Comparison of ENCODE assay signal across 1 cellular context in the genomic region with DNA sequence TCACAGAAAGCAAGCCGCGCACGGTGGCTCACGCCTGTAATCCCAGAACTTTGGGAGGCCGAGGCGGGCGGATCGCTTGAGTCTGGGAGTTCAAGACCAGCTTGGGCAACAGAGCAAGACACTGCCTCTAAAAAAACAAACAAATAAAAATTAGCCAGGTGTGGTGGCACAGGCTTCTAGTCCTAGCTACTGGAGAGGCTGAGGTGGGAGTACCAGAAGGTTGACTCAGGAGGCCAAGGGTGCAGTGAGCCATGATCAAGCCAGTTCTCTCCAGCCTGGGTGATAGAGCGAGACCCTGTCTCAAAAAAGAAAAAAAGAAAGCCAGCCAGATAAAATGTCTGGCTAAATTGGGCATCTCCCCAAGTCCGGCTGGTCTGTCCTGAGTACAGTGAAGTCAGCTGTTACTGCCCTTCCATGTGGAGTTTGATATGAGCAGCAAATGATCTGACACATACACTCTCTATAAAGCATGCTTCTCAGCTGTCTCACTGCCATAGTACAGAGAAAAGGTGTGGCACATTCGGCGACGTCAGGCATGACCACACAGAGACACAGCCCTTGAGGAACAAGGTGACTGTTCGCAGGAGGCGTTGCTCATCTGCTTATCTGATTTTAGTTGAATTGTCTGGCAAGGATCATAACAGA.
TF ChIP-seq lines count a peak whose summit lies in the region.

No MANE protein-coding gene starts in this region.

TF ChIP-seq in K562, 482 proteins besides CTCF, POLR2A, EP300 and RAD21 (continued from another document):
- TF ChIP-seq, protein P1, sequence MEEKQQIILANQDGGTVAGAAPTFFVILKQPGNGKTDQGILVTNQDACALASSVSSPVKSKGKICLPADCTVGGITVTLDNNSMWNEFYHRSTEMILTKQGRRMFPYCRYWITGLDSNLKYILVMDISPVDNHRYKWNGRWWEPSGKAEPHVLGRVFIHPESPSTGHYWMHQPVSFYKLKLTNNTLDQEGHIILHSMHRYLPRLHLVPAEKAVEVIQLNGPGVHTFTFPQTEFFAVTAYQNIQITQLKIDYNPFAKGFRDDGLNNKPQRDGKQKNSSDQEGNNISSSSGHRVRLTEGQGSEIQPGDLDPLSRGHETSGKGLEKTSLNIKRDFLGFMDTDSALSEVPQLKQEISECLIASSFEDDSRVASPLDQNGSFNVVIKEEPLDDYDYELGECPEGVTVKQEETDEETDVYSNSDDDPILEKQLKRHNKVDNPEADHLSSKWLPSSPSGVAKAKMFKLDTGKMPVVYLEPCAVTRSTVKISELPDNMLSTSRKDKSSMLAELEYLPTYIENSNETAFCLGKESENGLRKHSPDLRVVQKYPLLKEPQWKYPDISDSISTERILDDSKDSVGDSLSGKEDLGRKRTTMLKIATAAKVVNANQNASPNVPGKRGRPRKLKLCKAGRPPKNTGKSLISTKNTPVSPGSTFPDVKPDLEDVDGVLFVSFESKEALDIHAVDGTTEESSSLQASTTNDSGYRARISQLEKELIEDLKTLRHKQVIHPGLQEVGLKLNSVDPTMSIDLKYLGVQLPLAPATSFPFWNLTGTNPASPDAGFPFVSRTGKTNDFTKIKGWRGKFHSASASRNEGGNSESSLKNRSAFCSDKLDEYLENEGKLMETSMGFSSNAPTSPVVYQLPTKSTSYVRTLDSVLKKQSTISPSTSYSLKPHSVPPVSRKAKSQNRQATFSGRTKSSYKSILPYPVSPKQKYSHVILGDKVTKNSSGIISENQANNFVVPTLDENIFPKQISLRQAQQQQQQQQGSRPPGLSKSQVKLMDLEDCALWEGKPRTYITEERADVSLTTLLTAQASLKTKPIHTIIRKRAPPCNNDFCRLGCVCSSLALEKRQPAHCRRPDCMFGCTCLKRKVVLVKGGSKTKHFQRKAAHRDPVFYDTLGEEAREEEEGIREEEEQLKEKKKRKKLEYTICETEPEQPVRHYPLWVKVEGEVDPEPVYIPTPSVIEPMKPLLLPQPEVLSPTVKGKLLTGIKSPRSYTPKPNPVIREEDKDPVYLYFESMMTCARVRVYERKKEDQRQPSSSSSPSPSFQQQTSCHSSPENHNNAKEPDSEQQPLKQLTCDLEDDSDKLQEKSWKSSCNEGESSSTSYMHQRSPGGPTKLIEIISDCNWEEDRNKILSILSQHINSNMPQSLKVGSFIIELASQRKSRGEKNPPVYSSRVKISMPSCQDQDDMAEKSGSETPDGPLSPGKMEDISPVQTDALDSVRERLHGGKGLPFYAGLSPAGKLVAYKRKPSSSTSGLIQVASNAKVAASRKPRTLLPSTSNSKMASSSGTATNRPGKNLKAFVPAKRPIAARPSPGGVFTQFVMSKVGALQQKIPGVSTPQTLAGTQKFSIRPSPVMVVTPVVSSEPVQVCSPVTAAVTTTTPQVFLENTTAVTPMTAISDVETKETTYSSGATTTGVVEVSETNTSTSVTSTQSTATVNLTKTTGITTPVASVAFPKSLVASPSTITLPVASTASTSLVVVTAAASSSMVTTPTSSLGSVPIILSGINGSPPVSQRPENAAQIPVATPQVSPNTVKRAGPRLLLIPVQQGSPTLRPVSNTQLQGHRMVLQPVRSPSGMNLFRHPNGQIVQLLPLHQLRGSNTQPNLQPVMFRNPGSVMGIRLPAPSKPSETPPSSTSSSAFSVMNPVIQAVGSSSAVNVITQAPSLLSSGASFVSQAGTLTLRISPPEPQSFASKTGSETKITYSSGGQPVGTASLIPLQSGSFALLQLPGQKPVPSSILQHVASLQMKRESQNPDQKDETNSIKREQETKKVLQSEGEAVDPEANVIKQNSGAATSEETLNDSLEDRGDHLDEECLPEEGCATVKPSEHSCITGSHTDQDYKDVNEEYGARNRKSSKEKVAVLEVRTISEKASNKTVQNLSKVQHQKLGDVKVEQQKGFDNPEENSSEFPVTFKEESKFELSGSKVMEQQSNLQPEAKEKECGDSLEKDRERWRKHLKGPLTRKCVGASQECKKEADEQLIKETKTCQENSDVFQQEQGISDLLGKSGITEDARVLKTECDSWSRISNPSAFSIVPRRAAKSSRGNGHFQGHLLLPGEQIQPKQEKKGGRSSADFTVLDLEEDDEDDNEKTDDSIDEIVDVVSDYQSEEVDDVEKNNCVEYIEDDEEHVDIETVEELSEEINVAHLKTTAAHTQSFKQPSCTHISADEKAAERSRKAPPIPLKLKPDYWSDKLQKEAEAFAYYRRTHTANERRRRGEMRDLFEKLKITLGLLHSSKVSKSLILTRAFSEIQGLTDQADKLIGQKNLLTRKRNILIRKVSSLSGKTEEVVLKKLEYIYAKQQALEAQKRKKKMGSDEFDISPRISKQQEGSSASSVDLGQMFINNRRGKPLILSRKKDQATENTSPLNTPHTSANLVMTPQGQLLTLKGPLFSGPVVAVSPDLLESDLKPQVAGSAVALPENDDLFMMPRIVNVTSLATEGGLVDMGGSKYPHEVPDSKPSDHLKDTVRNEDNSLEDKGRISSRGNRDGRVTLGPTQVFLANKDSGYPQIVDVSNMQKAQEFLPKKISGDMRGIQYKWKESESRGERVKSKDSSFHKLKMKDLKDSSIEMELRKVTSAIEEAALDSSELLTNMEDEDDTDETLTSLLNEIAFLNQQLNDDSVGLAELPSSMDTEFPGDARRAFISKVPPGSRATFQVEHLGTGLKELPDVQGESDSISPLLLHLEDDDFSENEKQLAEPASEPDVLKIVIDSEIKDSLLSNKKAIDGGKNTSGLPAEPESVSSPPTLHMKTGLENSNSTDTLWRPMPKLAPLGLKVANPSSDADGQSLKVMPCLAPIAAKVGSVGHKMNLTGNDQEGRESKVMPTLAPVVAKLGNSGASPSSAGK (IDR thresholded peaks at IDR 0.05) = peak; percentile 33; the same call in 1 of the 2 replicates
- peak; percentile 41 for TF ChIP-seq L3MBTL2 (IDR thresholded peaks at IDR 0.05)
- TF ChIP-seq, protein P2, sequence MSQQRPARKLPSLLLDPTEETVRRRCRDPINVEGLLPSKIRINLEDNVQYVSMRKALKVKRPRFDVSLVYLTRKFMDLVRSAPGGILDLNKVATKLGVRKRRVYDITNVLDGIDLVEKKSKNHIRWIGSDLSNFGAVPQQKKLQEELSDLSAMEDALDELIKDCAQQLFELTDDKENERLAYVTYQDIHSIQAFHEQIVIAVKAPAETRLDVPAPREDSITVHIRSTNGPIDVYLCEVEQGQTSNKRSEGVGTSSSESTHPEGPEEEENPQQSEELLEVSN (IDR thresholded peaks at IDR 0.05; ENCODE audit: borderline replicate concordance in 1 of 2, extremely low read depth in 1 of 2, insufficient read depth in 1 of 2, insufficient read length in 1 of 2, low read depth in 1 of 2, low read length in 1 of 2, poor library complexity in 1 of 2, severe bottlenecking in 1 of 2) = peak in 1 of 2 experiments; percentile 16
- TF ChIP-seq PRMT5 (CRISPR knock-in tag; IDR thresholded peaks at IDR 0.05) = no peak
- TF ChIP-seq ZNF23 (CRISPR knock-in tag; IDR thresholded peaks at IDR 0.05) = no peak
- no peak for TF ChIP-seq TAF15 (IDR thresholded peaks at IDR 0.05; ENCODE audit: low read depth, low read length)
- TF ChIP-seq ATF1 (CRISPR knock-in tag; IDR thresholded peaks at IDR 0.05) = no peak
- TF ChIP-seq ATF1 (tag; IDR thresholded peaks at IDR 0.05) = 0 out of 2 replicates have a peak, but pooled peaks have one; percentile 22
